Comparison of ENCODE assay signal across 8 cellular contexts in the genomic region with DNA sequence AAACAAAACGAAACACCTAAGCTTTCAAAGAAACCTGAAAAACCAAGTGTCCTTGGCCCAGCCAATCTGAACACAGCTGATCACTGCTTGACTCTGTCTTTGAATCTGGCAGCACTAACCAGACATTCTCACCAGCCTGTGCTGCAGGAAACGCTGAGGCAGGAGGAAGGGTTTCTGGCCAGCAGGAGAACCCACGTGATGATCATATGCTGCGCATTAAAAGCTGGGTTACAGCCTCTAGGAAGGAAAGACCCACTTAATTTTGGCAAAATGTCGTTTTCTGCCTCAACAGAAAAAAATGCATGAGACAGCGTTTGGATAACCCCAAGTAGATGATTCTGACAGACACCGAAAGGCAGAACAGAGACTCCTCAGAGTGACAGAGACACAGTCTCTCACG. TPM values are rescaled to one million over a fixed set of nuclear protein-coding genes. Genes with fewer than 3 reads are reported as not detected.
A peak's percentile ranks its signal among the peaks of the same experiment; 100 is the strongest.
DNase-seq lines count a peak whose midpoint lies in the region; ATAC-seq and TF ChIP-seq lines count a peak whose summit lies in the region.

No MANE protein-coding gene starts in this region.

- H3K27ac ChIP-seq in KMS-11 = peak overlapping the region; percentile 83
- no peak overlapping the region for H3K27ac ChIP-seq in lung (ENCODE audit: low read depth in 1 of 2, low read length in 1 of 2)
- peak overlapping the region; percentile 61 to 91 for H3K27ac ChIP-seq in uterus

- TF ChIP-seq CTCF in KMS-11 (conservative IDR thresholded peaks at IDR 0.05; ENCODE audit: low read depth, low read length) (no peak), lung (IDR thresholded peaks at IDR 0.05; ENCODE audit: control extremely low read depth, extremely low read depth) (no peak), uterus (IDR thresholded peaks at IDR 0.05) (no peak)

- H3K27me3 ChIP-seq in KMS-11 (ENCODE audit: insufficient read depth, low read depth) (no peaks in the 10 kb centered on the region), lung (ENCODE audit: control insufficient read depth, insufficient read depth) (no peaks in the 10 kb centered on the region), uterus (no peaks in the 10 kb centered on the region)

- peaks cover 20% of the 10 kb centered on the region; the same call in 1 of the 2 replicates for H3K79me2 ChIP-seq in KMS-11 (ENCODE audit: insufficient read depth, low read depth)

- H3K4me2 ChIP-seq in KMS-11 = peak overlapping the region; percentile 91

- no peaks in the 10 kb centered on the region for H3K36me3 ChIP-seq in KMS-11 (ENCODE audit: insufficient read depth)
- peaks cover 8 to 19% of the 10 kb centered on the region in 2 donors for H3K36me3 ChIP-seq in lung (ENCODE audit: control insufficient read depth in 2 of 2, insufficient read depth in 2 of 2, low read length in 2 of 2)
- no peaks in the 10 kb centered on the region for H3K36me3 ChIP-seq in uterus

- H3K4me3 ChIP-seq in KMS-11 (IDR thresholded peaks at IDR 0.05; ENCODE audit: insufficient read depth, low read depth, low read length) = no peak overlapping the region
- no peak overlapping the region for H3K4me3 ChIP-seq in lung
- no peak overlapping the region for H3K4me3 ChIP-seq in uterus

- intact Hi-C loops in uterus (cut with DNase I; ENCODE audit: low total_unique reads) = no loop called here

- peak; percentile 94 for DNase-seq in cerebellar cortex (ENCODE audit: low spot score)
- no peak for DNase-seq in lung (ENCODE audit: low spot score)
- DNase-seq in uterus = peak; percentile 79 to 81
- DNase-seq in activated effector memory CD4-positive, alpha-beta T cell treated with anti-CD3 and anti-CD28 coated beads, Interleukin-2, amount 50 U/mL, for 16 hours = no peak
- DNase-seq in effector CD4-positive, alpha-beta T cell = no peak

- ATAC-seq in GM18861 (IDR thresholded peaks at IDR 0.05; ENCODE audit: unreplicated experiment) (peak; percentile 75), lung (ENCODE audit: insufficient read depth, low FRiP score) (peak; percentile 65), GM21447 (IDR thresholded peaks at IDR 0.05; ENCODE audit: unreplicated experiment) (no peak)

- H3K9ac ChIP-seq in KMS-11 = peak overlapping the region; percentile 30; the same call in 1 of the 2 replicates

- H3K4me1 ChIP-seq in KMS-11 (ENCODE audit: low read depth, poor library complexity, severe bottlenecking) = peaks cover 74% of the 10 kb centered on the region
- peaks cover 9 to 17% of the 10 kb centered on the region in 2 donors for H3K4me1 ChIP-seq in lung (ENCODE audit: control insufficient read depth in 2 of 2, insufficient read depth in 2 of 2, low read length in 2 of 2)
- peaks cover 0 to 17% of the 10 kb centered on the region in 2 donors for H3K4me1 ChIP-seq in uterus

- TF ChIP-seq POLR2A in uterus (IDR thresholded peaks at IDR 0.05) = no peak

- peak overlapping the region; percentile 28; the same call in 1 of the 2 replicates for H2AFZ ChIP-seq in KMS-11 (ENCODE audit: low read depth)

- no peaks in the 10 kb centered on the region for H3K9me3 ChIP-seq in lung (ENCODE audit: control insufficient read depth in 2 of 2, insufficient read depth in 1 of 2, low read length in 1 of 2)
- no peaks in the 10 kb centered on the region for H3K9me3 ChIP-seq in uterus

- H4K20me1 ChIP-seq in KMS-11 (ENCODE audit: insufficient read depth) = no peaks in the 10 kb centered on the region

- 21 to 37% methylated on average over 8 of the region's 8 CpGs for WGBS in lung, 2 donors

RNA-seq across cellular contexts. Expression of gene APPL2, which starts 9.8 kb away (rescaled TPM):
- total RNA-seq in lung = 10 to 100 TPM; 35.9 to 89.5 TPM
- polyA plus RNA-seq in lung = 10 to 100 TPM; 11.8 to 17.1 TPM
- total RNA-seq in uterus = 10 to 100 TPM; 14.3 to 52.6 (median 31.4) TPM

Comparison
In these comparisons a context has a peak if more than half of its experiments do, and no peak if none do; other contexts are left out.
1. H3K27ac ChIP-seq: peak in KMS-11 (single experiment) and uterus (2 of 2); none in lung (0 of 2).
2. DNase-seq: peak in cerebellar cortex (single experiment) and uterus (2 of 2); none in lung (single experiment), activated effector memory CD4-positive, alpha-beta T cell treated with anti-CD3 and anti-CD28 coated beads, Interleukin-2, amount 50 U/mL, for 16 hours (single experiment) and effector CD4-positive, alpha-beta T cell (single experiment).